ENCODE assay signal across 1 cellular context in genomic region chr12:25745281-25745680, GRCh38.
TF ChIP-seq lines count a peak whose summit lies in the region.

No MANE protein-coding gene starts in this region.

TF ChIP-seq in IMR-90, 13 proteins besides CTCF, POLR2A, EP300 and RAD21:
- no peak for TF ChIP-seq USF2 (IDR thresholded peaks at IDR 0.05; ENCODE audit: low read depth, low read length)
- TF ChIP-seq MAZ (IDR thresholded peaks at IDR 0.05; ENCODE audit: borderline replicate concordance, low read depth, low read length) = no peak
- TF ChIP-seq NFE2L2 (IDR thresholded peaks at IDR 0.05; ENCODE audit: low read depth, low read length) = no peak
- no peak for TF ChIP-seq RFX5 (IDR thresholded peaks at IDR 0.05; ENCODE audit: low read depth, low read length)
- TF ChIP-seq MXI1 (IDR thresholded peaks at IDR 0.05; ENCODE audit: borderline replicate concordance, low read depth, low read length) = no peak
- TF ChIP-seq CHD1 (IDR thresholded peaks at IDR 0.05; ENCODE audit: low read depth, low read length) = no peak
- TF ChIP-seq CEBPB (IDR thresholded peaks at IDR 0.05; ENCODE audit: low read depth, low read length) = no peak
- no peak for TF ChIP-seq ELK1 (IDR thresholded peaks at IDR 0.05; ENCODE audit: borderline replicate concordance, low read depth, low read length)
- TF ChIP-seq RCOR1 (IDR thresholded peaks at IDR 0.05; ENCODE audit: insufficient replicate concordance, low read length) = no peak
- no peak for TF ChIP-seq FOS (IDR thresholded peaks at IDR 0.05; ENCODE audit: low read depth, low read length)
- TF ChIP-seq MAFK (IDR thresholded peaks at IDR 0.05; ENCODE audit: low read depth, low read length) = no peak
- no peak for TF ChIP-seq SMC3 (IDR thresholded peaks at IDR 0.05; ENCODE audit: low read depth, low read length)
- no peak for TF ChIP-seq BHLHE40 (IDR thresholded peaks at IDR 0.05; ENCODE audit: low read depth, low read length)
TF ChIP-seq in IMR-90: peak in this region for 0.
